Comparison of ENCODE assay signal across 13 cellular contexts in genomic region chr12:6235499-6235898, GRCh38. TPM values are rescaled to one million over a fixed set of nuclear protein-coding genes. Genes with fewer than 3 reads are reported as not detected.
DNase-seq lines count a peak whose midpoint lies in the region; ATAC-seq and TF ChIP-seq lines count a peak whose summit lies in the region.
"Had no signal": no experiment of that assay in that cellular context is flagged by ENCODE, and none has a peak within 500 bp of the region (broad histone marks: within the 10 kb centered on the region; RNA-seq: fewer than 3 reads in every experiment).

No MANE protein-coding gene starts in this region.

- peaks cover 36 to 60% (median 49%) of the 10 kb centered on the region in 4 donors for H3K4me1 ChIP-seq in stomach
- H3K4me1 ChIP-seq: HAP-1 had no signal

- H3K9me3 ChIP-seq in stomach = no peaks in the 10 kb centered on the region
- H3K9me3 ChIP-seq: HAP-1, MG63, SJSA1 had no signal

- DNase-seq in HuH-7.5 (ENCODE audit: low spot score) = peak; percentile 41
- peak; percentile 91 for DNase-seq in NCI-H69 (lab: John Stamatoyannopoulos, UW)
- peak; percentile 85 for DNase-seq in islet precursor cell
- DNase-seq in stomach = peak; percentile 50
- no peak for DNase-seq in left lobe of liver (ENCODE audit: low spot score)
- DNase-seq in NCI-H1092 treated with DMSO at 0.1 percent for 48 hours (lab: John Stamatoyannopoulos, UW) = no peak
- no peak for DNase-seq in stimulated activated CD4-positive, alpha-beta T cell treated with anti-CD3 and anti-CD28 coated beads, Interleukin-4, amount 100 ng/mL, for 24 hours
- DNase-seq: activated naive CD8-positive, alpha-beta T cell treated with anti-CD3 and anti-CD28 coated beads for 36 hours; effector memory CD8-positive, alpha-beta T cell; MG63 had no signal

- H3K27me3 ChIP-seq in stomach = no peaks in the 10 kb centered on the region
- H3K27me3 ChIP-seq: MG63, SJSA1 had no signal

- TF ChIP-seq POLR2A in stomach (IDR thresholded peaks at IDR 0.05) = no peak

- H3K36me3 ChIP-seq in stomach = peaks cover 40 to 73% (median 54%) of the 10 kb centered on the region in 4 donors

- no peak for ATAC-seq in left lobe of liver
- ATAC-seq in GM21526 (IDR thresholded peaks at IDR 0.05; ENCODE audit: low FRiP score, unreplicated experiment) = no peak
- ATAC-seq: effector memory CD8-positive, alpha-beta T cell had no signal

- peak overlapping the region; percentile 12 to 99 (median 90) for H3K27ac ChIP-seq in stomach
- H3K27ac ChIP-seq: SJSA1 had no signal

- TF ChIP-seq EP300 in stomach (IDR thresholded peaks at IDR 0.05) = no peak

- H3K4me3 ChIP-seq in stomach = no peak overlapping the region
- H3K4me3 ChIP-seq: HAP-1, MG63, SJSA1 had no signal

- intact Hi-C loops in stomach (cut with DNase I; ENCODE audit: low total_unique reads) = no loop called here

- TF ChIP-seq CTCF in stomach (IDR thresholded peaks at IDR 0.05) = no peak

- 34 to 59% (median 38%) methylated on average over 9 of the region's 9 CpGs for WGBS in stomach, 5 donors

RNA-seq across cellular contexts. Expression of gene CD9, which starts 35.3 kb away (rescaled TPM):
- total RNA-seq in stomach (100 to 1,000 TPM in 3 of 5 donors, 10 to 100 TPM in 2; 68.1 to 297 (median 154) TPM), left lobe of liver (21.2 TPM)
- 100 to 1,000 TPM in 2 of 3 donors, 10 to 100 TPM in 1; 51.0 to 421 (median 124) TPM for polyA plus RNA-seq in stomach

Comparison
In these comparisons a context has a peak if more than half of its experiments do, and no peak if none do; other contexts are left out.
1. DNase-seq: peak in HuH-7.5 (single experiment), NCI-H69 (single experiment), islet precursor cell (single experiment) and stomach (single experiment); none in left lobe of liver (single experiment), NCI-H1092 treated with DMSO at 0.1 percent for 48 hours (single experiment) and stimulated activated CD4-positive, alpha-beta T cell treated with anti-CD3 and anti-CD28 coated beads, Interleukin-4, amount 100 ng/mL, for 24 hours (single experiment).